Comparison of ENCODE assay signal across 20 cellular contexts in genomic region chr3:21654241-21654640, GRCh38.
"Had no signal": no experiment of that assay in that cellular context is flagged by ENCODE, and none has a peak within 500 bp of the region (broad histone marks: within the 10 kb centered on the region; RNA-seq: fewer than 3 reads in every experiment).

No MANE protein-coding gene starts in this region.

- H3K36me3 Mint-ChIP-seq: activated naive CD4-positive, alpha-beta T cell treated with anti-CD3 and anti-CD28 coated beads, Interleukin-2, amount 50 U/mL, for 24 hours; natural killer cell treated with Interleukin-12 subunit alpha and Interleukin-12 subunit beta and Interleukin-15 and Interleukin-18, amount 100 ng/mL, for 72 hours had no signal

- H3K36me3 ChIP-seq: colonic mucosa, esophagus muscularis mucosa, lower lobe of right lung, sigmoid colon, WERI-Rb-1 had no signal

- H3K4me3 Mint-ChIP-seq: activated naive CD4-positive, alpha-beta T cell treated with anti-CD3 and anti-CD28 coated beads, Interleukin-2, amount 50 U/mL, for 24 hours; activated T-cell treated with anti-CD3 and anti-CD28 coated beads, Interleukin-2, amount 50 U/mL, for 72 hours; natural killer cell treated with Interleukin-12 subunit alpha and Interleukin-12 subunit beta and Interleukin-15 and Interleukin-18, amount 100 ng/mL, for 72 hours had no signal

- ATAC-seq: activated T-cell treated with anti-CD3 and anti-CD28 coated beads, Interleukin-2, amount 50 U/mL, for 72 hours; left colon; lower lobe of right lung; natural killer cell treated with Interleukin-12 subunit alpha and Interleukin-12 subunit beta and Interleukin-15 and Interleukin-18, amount 100 ng/mL, for 72 hours had no signal

- H3K4me1 ChIP-seq: colonic mucosa, lower lobe of right lung, sigmoid colon had no signal

- H3K9me3 ChIP-seq: colonic mucosa, esophagus muscularis mucosa, lower lobe of right lung, sigmoid colon had no signal

- DNase-seq: activated CD4-positive, alpha-beta T cell treated with anti-CD3 and anti-CD28 coated beads for 1 hour; activated CD8-positive, alpha-beta memory T cell treated with anti-CD3 and anti-CD28 coated beads for 24 hours; activated gamma-delta T cell; activated T-cell treated with anti-CD3 and anti-CD28 coated beads, Interleukin-2, amount 50 U/mL, for 72 hours; central memory CD4-positive, alpha-beta T cell; colonic mucosa; effector CD4-positive, alpha-beta T cell; glutamatergic neuron; hippocampal formation; left colon; lower lobe of right lung; posterior cingulate gyrus; sigmoid colon; stimulated activated CD8-positive, alpha-beta memory T cell treated with anti-CD3 and anti-CD28 coated beads, Interleukin-4, amount 100 ng/mL, for 48 hours; stimulated activated naive CD4-positive, alpha-beta T cell; SW 1271; WERI-Rb-1 had no signal

- H3K27me3 ChIP-seq: colonic mucosa, esophagus muscularis mucosa, sigmoid colon had no signal

- H3K4me3 ChIP-seq: colonic mucosa, esophagus muscularis mucosa, lower lobe of right lung, sigmoid colon had no signal

- H3K27ac Mint-ChIP-seq: activated naive CD4-positive, alpha-beta T cell treated with anti-CD3 and anti-CD28 coated beads, Interleukin-2, amount 50 U/mL, for 24 hours; activated T-cell treated with anti-CD3 and anti-CD28 coated beads, Interleukin-2, amount 50 U/mL, for 72 hours; natural killer cell treated with Interleukin-12 subunit alpha and Interleukin-12 subunit beta and Interleukin-15 and Interleukin-18, amount 100 ng/mL, for 72 hours had no signal

- H3K27ac ChIP-seq: colonic mucosa, esophagus muscularis mucosa, lower lobe of right lung, sigmoid colon, WERI-Rb-1 had no signal

- H3K27me3 Mint-ChIP-seq: activated naive CD4-positive, alpha-beta T cell treated with anti-CD3 and anti-CD28 coated beads, Interleukin-2, amount 50 U/mL, for 24 hours; natural killer cell treated with Interleukin-12 subunit alpha and Interleukin-12 subunit beta and Interleukin-15 and Interleukin-18, amount 100 ng/mL, for 72 hours had no signal

- H3K4me1 Mint-ChIP-seq: activated naive CD4-positive, alpha-beta T cell treated with anti-CD3 and anti-CD28 coated beads, Interleukin-2, amount 50 U/mL, for 24 hours had no signal

- H3K9me3 Mint-ChIP-seq: activated naive CD4-positive, alpha-beta T cell treated with anti-CD3 and anti-CD28 coated beads, Interleukin-2, amount 50 U/mL, for 24 hours had no signal
